8 cellular contexts compared by ENCODE assay signal in the genomic region with DNA sequence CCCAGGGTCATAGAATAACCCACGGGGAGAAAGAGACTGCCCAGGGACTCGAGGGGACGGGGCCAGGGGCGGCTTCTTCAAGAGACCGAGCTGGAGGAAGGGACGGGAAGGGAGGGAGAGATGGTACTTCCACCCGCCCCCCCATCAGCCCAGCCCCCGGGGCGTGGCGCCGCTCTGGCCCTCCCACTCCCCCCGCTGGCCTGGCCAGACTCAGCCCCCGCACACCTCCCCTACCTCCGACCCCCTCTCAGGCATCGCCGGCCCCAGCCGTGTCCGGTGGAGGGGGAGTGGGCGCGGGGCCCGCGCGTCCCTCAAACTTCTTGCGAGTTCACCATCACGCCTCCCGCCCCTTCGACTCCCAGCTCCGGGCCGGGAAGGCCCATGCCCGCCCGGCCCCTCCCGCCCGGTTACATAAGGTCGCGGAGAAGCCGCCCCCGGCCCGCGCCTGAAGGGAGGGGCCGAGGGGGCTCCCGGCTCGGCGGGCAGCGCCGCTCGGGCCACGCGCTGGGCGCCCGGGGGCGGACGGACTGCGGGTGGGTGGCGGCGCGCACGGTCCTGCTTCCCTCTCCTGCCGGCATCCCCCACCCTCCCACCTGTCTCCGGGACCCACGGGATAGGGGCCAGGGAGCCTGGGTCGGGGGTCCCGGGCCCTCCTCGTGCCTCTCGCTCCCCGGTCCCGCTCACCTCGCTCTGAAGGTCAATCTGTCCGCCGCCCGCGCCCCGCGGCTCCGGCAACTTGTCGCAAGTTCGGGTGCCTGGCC. TPM values are rescaled to one million over a fixed set of nuclear protein-coding genes. Genes with fewer than 3 reads are reported as not detected.
DNase-seq lines count a peak whose midpoint lies in the region; ATAC-seq and TF ChIP-seq lines count a peak whose summit lies in the region.

No MANE protein-coding gene starts in this region.

- in situ Hi-C loops in GM18951 (cut with MboI; ENCODE audit: low sequenced_read_pairs, unreplicated experiment) = no loop called here

- H3K36me3 Mint-ChIP-seq in endothelial cell (ENCODE audit: low read depth, unreplicated experiment) = no peaks in the 10 kb centered on the region

- no peaks in the 10 kb centered on the region for H3K9me3 Mint-ChIP-seq in endothelial cell (ENCODE audit: unreplicated experiment)

- no peaks in the 10 kb centered on the region for H3K36me3 ChIP-seq in mesodermal cell (ENCODE audit: control insufficient read depth, insufficient read depth, low read length)

- H3K4me3 ChIP-seq in AG09309 (ENCODE audit: control insufficient read depth, low read depth, low read length) = peak overlapping the region; percentile 78
- H3K4me3 ChIP-seq in mesodermal cell (ENCODE audit: extremely low read depth, insufficient read depth, low read length, poor library complexity, severe bottlenecking) = peak overlapping the region; percentile 53

- TF ChIP-seq POLR2A in GM18951 (IDR thresholded peaks at IDR 0.05; ENCODE audit: extremely low read depth, insufficient read depth, insufficient read length) = peak; percentile 39

- peak; percentile 13 for ATAC-seq in HG03342 (IDR thresholded peaks at IDR 0.05; ENCODE audit: unreplicated experiment)

- WGBS in mesodermal cell (ENCODE audit: insufficient coverage in 2 of 2), 2 experiments = 0 to 1% methylated on average over 22 to 23 of the region's 76 CpGs

- H3K9me3 ChIP-seq in mesodermal cell (ENCODE audit: control insufficient read depth, low read length) = no peaks in the 10 kb centered on the region

- TF ChIP-seq CTCF in AG09309 (IDR thresholded peaks at IDR 0.05; ENCODE audit: control insufficient read depth, insufficient read depth, low read depth, low read length, missing control alignments) = no peak
- no peak for TF ChIP-seq CTCF in endothelial cell (IDR thresholded peaks at IDR 0.05; ENCODE audit: unreplicated experiment)

- H3K27ac Mint-ChIP-seq in endothelial cell (ENCODE audit: unreplicated experiment) = no peak overlapping the region

- H3K4me1 Mint-ChIP-seq in endothelial cell (ENCODE audit: unreplicated experiment) = peaks cover 13% of the 10 kb centered on the region

- H3K27me3 Mint-ChIP-seq in endothelial cell (ENCODE audit: unreplicated experiment) = no peaks in the 10 kb centered on the region

- no peak overlapping the region for H3K27ac ChIP-seq in mesodermal cell (ENCODE audit: low read depth, low read length, severe bottlenecking)

- H3K4me1 ChIP-seq in mesodermal cell (ENCODE audit: control insufficient read depth, insufficient read depth, low read length, poor library complexity, severe bottlenecking) = peaks cover 30% of the 10 kb centered on the region

- DNase-seq in AG09309 (ENCODE audit: low read depth) = no peak
- DNase-seq in NOMO-1 (lab: John Stamatoyannopoulos, UW; ENCODE audit: unreplicated experiment in 2 of 2) = peak; percentile 42 to 48
- DNase-seq in activated T-cell treated with anti-CD3 and anti-CD28 coated beads for 1 hour (ENCODE audit: low read depth) = peak; percentile 60
- peak; percentile 66 for DNase-seq in endothelial cell (ENCODE audit: low spot score)
- DNase-seq in stimulated activated CD8-positive, alpha-beta memory T cell treated with anti-CD3 and anti-CD28 coated beads, Interleukin-15, amount 100 ng/mL, for 1 hour (ENCODE audit: low read depth) = peak; percentile 55

- H3K4me3 Mint-ChIP-seq in endothelial cell (ENCODE audit: unreplicated experiment) = peak overlapping the region; percentile 51

RNA-seq across cellular contexts. Expression of a gene that starts 0.6 kb away (rescaled TPM):
- total RNA-seq in endothelial cell (ENCODE audit: unreplicated experiment) = 10.4 TPM
- 3.4 TPM for polyA plus RNA-seq in mesodermal cell (2013, experiment 1 of 2)
- 4.1 TPM for polyA plus RNA-seq in mesodermal cell (2013, experiment 2 of 2)

RNA-seq across cellular contexts. Expression of a gene that starts 12.4 kb away (rescaled TPM):
- not detected for total RNA-seq in endothelial cell (ENCODE audit: unreplicated experiment)
- polyA plus RNA-seq in mesodermal cell (2013, experiment 1 of 2) = not detected
- polyA plus RNA-seq in mesodermal cell (2013, experiment 2 of 2) = not detected

RNA-seq across cellular contexts. Expression of a gene that starts 44.9 kb away (rescaled TPM):
- 8.8 TPM for total RNA-seq in endothelial cell (ENCODE audit: unreplicated experiment)
- polyA plus RNA-seq in mesodermal cell (2013, experiment 1 of 2) = 10.3 TPM
- 8.5 TPM for polyA plus RNA-seq in mesodermal cell (2013, experiment 2 of 2)

RNA-seq across cellular contexts. Expression of a gene that starts 45.7 kb away (rescaled TPM):
- total RNA-seq in endothelial cell (ENCODE audit: unreplicated experiment) = 20.7 TPM
- polyA plus RNA-seq in mesodermal cell (2013, experiment 1 of 2) = 0.74 TPM
- polyA plus RNA-seq in mesodermal cell (2013, experiment 2 of 2) = not detected

RNA-seq across cellular contexts. Expression of a gene that starts 52.6 kb away (rescaled TPM):
- total RNA-seq in endothelial cell (ENCODE audit: unreplicated experiment) = 167 TPM
- 320 TPM for polyA plus RNA-seq in mesodermal cell (2013, experiment 1 of 2)
- 278 TPM for polyA plus RNA-seq in mesodermal cell (2013, experiment 2 of 2)
